Comparison of ENCODE assay signal across 21 cellular contexts in genomic region chr17:17039911-17040310, GRCh38.
"Had no signal": no experiment of that assay in that cellular context is flagged by ENCODE, and none has a peak within 500 bp of the region (broad histone marks: within the 10 kb centered on the region; RNA-seq: fewer than 3 reads in every experiment).

No MANE protein-coding gene starts in this region.

- H3K4me3 Mint-ChIP-seq: activated B cell treated with CpG ODN at 0.5 μM for 24 hours; activated naive CD4-positive, alpha-beta T cell treated with anti-CD3 and anti-CD28 coated beads, Interleukin-2, amount 50 U/mL, for 24 hours; activated T-cell treated with anti-CD3 and anti-CD28 coated beads, Interleukin-2, amount 50 U/mL, for 4 hours; natural killer cell treated with Interleukin-12 subunit alpha and Interleukin-12 subunit beta and Interleukin-15 and Interleukin-18, amount 100 ng/mL, for 72 hours; T-helper 2 cell treated with Interferon-gamma antibody and Interleukin-4, amounts not matched to agents 5 μg/mL and 100 μg/mL, for 36 hours had no signal

- ATAC-seq: activated T-cell treated with anti-CD3 and anti-CD28 coated beads, Interleukin-2, amount 50 U/mL, for 4 hours; left cardiac atrium; natural killer cell treated with Interleukin-12 subunit alpha and Interleukin-12 subunit beta and Interleukin-15 and Interleukin-18, amount 100 ng/mL, for 72 hours had no signal

- H3K27ac ChIP-seq: esophagus muscularis mucosa, right atrium auricular region, vagina had no signal

- H3K36me3 Mint-ChIP-seq: activated naive CD4-positive, alpha-beta T cell treated with anti-CD3 and anti-CD28 coated beads, Interleukin-2, amount 50 U/mL, for 24 hours; natural killer cell treated with Interleukin-12 subunit alpha and Interleukin-12 subunit beta and Interleukin-15 and Interleukin-18, amount 100 ng/mL, for 72 hours had no signal

- H3K9me3 ChIP-seq: esophagus muscularis mucosa, right atrium auricular region, tibial artery, vagina had no signal

- DNase-seq: activated B cell treated with CpG ODN at 0.5 μM for 24 hours; activated CD4-positive, alpha-beta T cell treated with anti-CD3 and anti-CD28 coated beads for 48 hours; activated CD8-positive, alpha-beta memory T cell treated with anti-CD3 and anti-CD28 coated beads, Interleukin-2, amount 50 U/mL, for 4 hours; activated effector memory CD4-positive, alpha-beta T cell treated with Interleukin-2 at 50 U/mL for 16 hours; activated T-cell treated with anti-CD3 and anti-CD28 coated beads, Interleukin-2, amount 50 U/mL, for 4 hours; cerebellar nuclear complex; effector CD8-positive, alpha-beta T cell; left cardiac atrium; nucleus accumbens; stimulated activated CD4-positive, alpha-beta T cell treated with anti-CD3 and anti-CD28 coated beads, Interleukin-12 subunit alpha, Interleukin-12 subunit beta, amount 100 ng/mL, for 4 hours; stimulated activated CD4-positive, alpha-beta T cell treated with anti-CD3 and anti-CD28 coated beads, Interleukin-1b, Interleukin-23, amount 100 ng/mL, for 48 hours; stimulated activated CD8-positive, alpha-beta memory T cell treated with anti-CD3 and anti-CD28 coated beads, Interleukin-4, amount 100 ng/mL, for 48 hours; stimulated activated naive CD4-positive, alpha-beta T cell treated with Interleukin-2 at 50 U/mL for 16 hours; SW 1271; tibial artery had no signal

- H3K27me3 ChIP-seq: esophagus muscularis mucosa, right atrium auricular region, tibial artery, vagina had no signal

- H3K4me3 ChIP-seq: esophagus muscularis mucosa, right atrium auricular region, tibial artery, vagina had no signal

- H3K9me3 Mint-ChIP-seq: activated B cell treated with CpG ODN at 0.5 μM for 24 hours; activated naive CD4-positive, alpha-beta T cell treated with anti-CD3 and anti-CD28 coated beads, Interleukin-2, amount 50 U/mL, for 24 hours; activated T-cell treated with anti-CD3 and anti-CD28 coated beads, Interleukin-2, amount 50 U/mL, for 4 hours; natural killer cell treated with Interleukin-12 subunit alpha and Interleukin-12 subunit beta and Interleukin-15 and Interleukin-18, amount 100 ng/mL, for 72 hours; T-helper 2 cell treated with Interferon-gamma antibody and Interleukin-4, amounts not matched to agents 5 μg/mL and 100 μg/mL, for 36 hours had no signal

- H3K27me3 Mint-ChIP-seq: activated B cell treated with CpG ODN at 0.5 μM for 24 hours; activated naive CD4-positive, alpha-beta T cell treated with anti-CD3 and anti-CD28 coated beads, Interleukin-2, amount 50 U/mL, for 24 hours; natural killer cell treated with Interleukin-12 subunit alpha and Interleukin-12 subunit beta and Interleukin-15 and Interleukin-18, amount 100 ng/mL, for 72 hours had no signal

- H3K27ac Mint-ChIP-seq: activated B cell treated with CpG ODN at 0.5 μM for 24 hours; activated naive CD4-positive, alpha-beta T cell treated with anti-CD3 and anti-CD28 coated beads, Interleukin-2, amount 50 U/mL, for 24 hours; natural killer cell treated with Interleukin-12 subunit alpha and Interleukin-12 subunit beta and Interleukin-15 and Interleukin-18, amount 100 ng/mL, for 72 hours; T-helper 2 cell treated with Interferon-gamma antibody and Interleukin-4, amounts not matched to agents 5 μg/mL and 100 μg/mL, for 36 hours had no signal

- H3K36me3 ChIP-seq: esophagus muscularis mucosa, right atrium auricular region, tibial artery, vagina had no signal
